Comparison of ENCODE assay signal across 1 cellular context in the genomic region with DNA sequence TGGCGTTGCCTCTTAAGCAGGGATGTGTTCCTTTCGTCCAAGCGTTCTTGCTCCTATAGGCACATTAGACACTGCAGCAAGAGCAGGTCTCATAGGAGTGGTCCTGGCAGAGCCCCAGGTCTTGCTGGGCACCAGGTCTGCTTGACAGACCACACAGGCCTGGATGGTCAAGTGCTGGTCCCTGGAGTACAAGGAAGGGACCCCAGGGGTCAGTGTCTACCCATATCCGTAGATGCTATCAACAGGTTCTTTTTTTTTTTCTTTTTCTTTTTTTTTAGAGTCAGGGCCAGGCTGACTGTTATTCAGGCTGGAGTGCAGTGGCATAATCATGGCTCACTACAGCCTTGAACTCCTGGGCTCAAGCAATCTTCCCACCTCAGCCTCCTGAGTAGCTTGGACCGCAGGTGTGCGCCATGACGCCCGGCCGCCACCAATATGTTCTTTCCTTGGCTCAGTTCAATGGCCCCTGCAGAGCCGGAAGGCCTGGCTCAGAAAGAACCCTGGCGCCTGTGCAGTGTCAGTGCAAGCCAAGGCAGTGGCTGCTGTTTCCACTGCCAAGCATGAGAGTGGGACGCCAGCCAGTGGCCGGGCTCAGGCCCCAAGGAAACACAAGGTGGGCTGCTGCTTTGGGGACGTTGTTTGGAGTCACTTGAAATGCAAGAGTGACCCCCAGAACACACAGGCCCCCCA.
TF ChIP-seq lines count a peak whose summit lies in the region.

No MANE protein-coding gene starts in this region.

TF ChIP-seq in K562, 482 proteins besides CTCF, POLR2A, EP300 and RAD21 (continued from another document):
- TF ChIP-seq ARID4B (CRISPR knock-in tag; IDR thresholded peaks at IDR 0.05) (no peak), ARNT (IDR thresholded peaks at IDR 0.05) (no peak), ZNF668 (CRISPR knock-in tag; IDR thresholded peaks at IDR 0.05) (no peak), SMARCC2 (IDR thresholded peaks at IDR 0.05; ENCODE audit: low read depth) (no peak), BRF1 (IDR thresholded peaks at IDR 0.05; ENCODE audit: borderline replicate concordance, extremely low read depth, insufficient read length) (no peak), ZHX1 (conservative IDR thresholded peaks at IDR 0.05; ENCODE audit: low read length) (no peak), CBFB (CRISPR knock-in tag; IDR thresholded peaks at IDR 0.05) (0 out of 2 replicates have a peak, but pooled peaks have one; percentile 19), SMAD1 (IDR thresholded peaks at IDR 0.05; ENCODE audit: low read depth, low read length, partially characterized antibody) (no peak), ZNF444 (CRISPR knock-in tag; IDR thresholded peaks at IDR 0.05) (no peak), HDAC8 (tag; IDR thresholded peaks at IDR 0.05) (no peak)
- TF ChIP-seq, protein P1, sequence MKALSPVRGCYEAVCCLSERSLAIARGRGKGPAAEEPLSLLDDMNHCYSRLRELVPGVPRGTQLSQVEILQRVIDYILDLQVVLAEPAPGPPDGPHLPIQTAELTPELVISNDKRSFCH (CRISPR knock-in tag; IDR thresholded peaks at IDR 0.05) = no peak
- TF ChIP-seq, protein P1 (tag; IDR thresholded peaks at IDR 0.05) = no peak
- TF ChIP-seq, protein P2, sequence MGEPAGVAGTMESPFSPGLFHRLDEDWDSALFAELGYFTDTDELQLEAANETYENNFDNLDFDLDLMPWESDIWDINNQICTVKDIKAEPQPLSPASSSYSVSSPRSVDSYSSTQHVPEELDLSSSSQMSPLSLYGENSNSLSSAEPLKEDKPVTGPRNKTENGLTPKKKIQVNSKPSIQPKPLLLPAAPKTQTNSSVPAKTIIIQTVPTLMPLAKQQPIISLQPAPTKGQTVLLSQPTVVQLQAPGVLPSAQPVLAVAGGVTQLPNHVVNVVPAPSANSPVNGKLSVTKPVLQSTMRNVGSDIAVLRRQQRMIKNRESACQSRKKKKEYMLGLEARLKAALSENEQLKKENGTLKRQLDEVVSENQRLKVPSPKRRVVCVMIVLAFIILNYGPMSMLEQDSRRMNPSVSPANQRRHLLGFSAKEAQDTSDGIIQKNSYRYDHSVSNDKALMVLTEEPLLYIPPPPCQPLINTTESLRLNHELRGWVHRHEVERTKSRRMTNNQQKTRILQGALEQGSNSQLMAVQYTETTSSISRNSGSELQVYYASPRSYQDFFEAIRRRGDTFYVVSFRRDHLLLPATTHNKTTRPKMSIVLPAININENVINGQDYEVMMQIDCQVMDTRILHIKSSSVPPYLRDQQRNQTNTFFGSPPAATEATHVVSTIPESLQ (CRISPR knock-in tag; IDR thresholded peaks at IDR 0.05) = no peak
- TF ChIP-seq, protein P3, sequence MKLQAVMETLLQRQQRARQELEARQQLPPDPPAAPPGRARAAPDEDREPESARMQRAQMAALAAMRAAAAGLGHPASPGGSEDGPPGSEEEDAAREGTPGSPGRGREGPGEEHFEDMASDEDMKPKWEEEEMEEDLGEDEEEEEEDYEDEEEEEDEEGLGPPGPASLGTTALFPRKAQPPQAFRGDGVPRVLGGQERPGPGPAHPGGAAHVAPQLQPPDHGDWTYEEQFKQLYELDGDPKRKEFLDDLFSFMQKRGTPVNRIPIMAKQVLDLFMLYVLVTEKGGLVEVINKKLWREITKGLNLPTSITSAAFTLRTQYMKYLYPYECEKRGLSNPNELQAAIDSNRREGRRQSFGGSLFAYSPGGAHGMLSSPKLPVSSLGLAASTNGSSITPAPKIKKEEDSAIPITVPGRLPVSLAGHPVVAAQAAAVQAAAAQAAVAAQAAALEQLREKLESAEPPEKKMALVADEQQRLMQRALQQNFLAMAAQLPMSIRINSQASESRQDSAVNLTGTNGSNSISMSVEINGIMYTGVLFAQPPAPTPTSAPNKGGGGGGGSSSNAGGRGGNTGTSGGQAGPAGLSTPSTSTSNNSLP (IDR thresholded peaks at IDR 0.05; ENCODE audit: borderline replicate concordance, low read depth, low read length) = no peak
TF ChIP-seq in K562: peak in this region for 3.
